ENCODE assay signal across 8 cellular contexts in the genomic region with DNA sequence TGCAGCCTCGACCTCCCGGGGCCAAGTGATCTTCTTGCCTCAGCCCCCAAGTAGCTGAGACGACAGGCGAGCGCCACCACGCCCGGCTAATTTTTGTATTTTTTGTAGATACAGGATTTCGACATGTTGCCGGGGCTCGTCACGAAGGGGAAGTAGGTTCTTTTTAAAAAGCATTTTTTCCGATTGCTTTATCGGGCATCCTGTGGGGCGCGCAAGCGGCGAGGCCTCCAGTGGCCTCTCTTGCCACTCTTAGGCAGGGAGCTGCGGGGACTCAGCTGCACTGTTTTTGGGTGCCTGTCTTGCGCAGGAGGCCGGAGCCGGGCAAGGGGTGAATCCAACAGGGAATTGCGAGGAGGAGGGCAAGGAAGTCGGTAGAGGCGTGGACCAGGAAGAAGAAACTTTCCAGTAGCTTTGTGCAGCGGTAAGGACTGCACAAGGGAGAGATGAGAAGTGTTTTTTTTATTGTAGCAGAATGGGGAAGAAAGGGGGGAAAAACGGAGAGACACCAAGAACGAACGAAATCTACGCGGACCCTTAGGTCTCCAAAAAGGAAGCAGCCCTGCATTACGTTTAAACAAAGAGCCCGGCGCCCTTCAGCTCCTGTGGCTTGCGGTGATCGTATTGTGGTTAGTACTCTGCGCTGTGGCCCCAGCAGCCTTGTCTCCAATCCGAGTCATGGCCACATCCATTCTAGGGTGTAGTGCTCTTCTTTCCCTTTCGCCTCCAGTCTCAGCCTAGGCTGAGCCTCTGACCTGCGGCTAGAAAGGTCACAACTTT.
A peak's percentile ranks its signal among the peaks of the same experiment; 100 is the strongest.
DNase-seq lines count a peak whose midpoint lies in the region; ATAC-seq, FAIRE-seq and TF ChIP-seq lines count a peak whose summit lies in the region.

No MANE protein-coding gene starts in this region.

- no peaks in the 10 kb centered on the region; the same call in 1 of the 2 replicates for H3K27me3 ChIP-seq in H7 (ENCODE audit: control insufficient read depth, insufficient read depth, low read length)
- peaks cover 61% of the 10 kb centered on the region for H3K27me3 ChIP-seq in ectodermal cell (ENCODE audit: control insufficient read depth, insufficient read depth, low read length, poor library complexity, severe bottlenecking)
- peaks cover 25% of the 10 kb centered on the region for H3K27me3 ChIP-seq in osteoblast (ENCODE audit: insufficient read depth, low read length)
- H3K27me3 ChIP-seq in SJCRH30, result no peaks in the 10 kb centered on the region

- H3K9me3 ChIP-seq in ectodermal cell (ENCODE audit: control insufficient read depth, low read length) (no peaks in the 10 kb centered on the region), osteoblast (ENCODE audit: low read depth, low read length) (no peaks in the 10 kb centered on the region), SJCRH30 (replicated peaks) (peaks cover 14% of the 10 kb centered on the region), kidney (ENCODE audit: control insufficient read depth in 1 of 2, low read length in 2 of 2) (peaks cover 0 to 3% of the 10 kb centered on the region in 2 donors)

- H3K9ac ChIP-seq in kidney (ENCODE audit: low read length in 2 of 2), result no peak overlapping the region

- no peak for FAIRE-seq in kidney (lab: Jason Lieb, UNC)

- H3K36me3 ChIP-seq in H7 (replicated peaks; ENCODE audit: control insufficient read depth, insufficient read depth, low read length) (no peaks in the 10 kb centered on the region), ectodermal cell (ENCODE audit: control insufficient read depth, insufficient read depth, low read length) (no peaks in the 10 kb centered on the region), osteoblast (ENCODE audit: insufficient read depth, low read length) (no peaks in the 10 kb centered on the region), SJCRH30 (no peaks in the 10 kb centered on the region), kidney (ENCODE audit: control insufficient read depth in 1 of 2, insufficient read depth in 2 of 2, low read length in 2 of 2) (no peaks in the 10 kb centered on the region)

- H3K4me2 ChIP-seq in osteoblast (ENCODE audit: insufficient read depth, low read length), result peak overlapping the region; percentile 80

- H3K4me1 ChIP-seq in ectodermal cell (ENCODE audit: control insufficient read depth, insufficient read depth, low read length) (peaks cover 3% of the 10 kb centered on the region), osteoblast (ENCODE audit: insufficient read depth, low read length) (peaks cover 3% of the 10 kb centered on the region), SJCRH30 (peaks cover 24% of the 10 kb centered on the region), kidney (ENCODE audit: control insufficient read depth in 1 of 2, insufficient read depth in 1 of 2, low read depth in 1 of 2, low read length in 2 of 2) (no peaks in the 10 kb centered on the region)

- H3K27ac Mint-ChIP-seq in CD14-positive monocyte (peak overlapping the region; percentile 94 to 100 (median 99)), activated B cell treated with CpG ODN at 0.5 μM for 24 hours (peak overlapping the region; percentile 92)

- H3K27me3 Mint-ChIP-seq in CD14-positive monocyte (ENCODE audit: low read depth in 3 of 3) (peaks cover 3 to 8% (median 3%) of the 10 kb centered on the region in 3 donors), activated B cell treated with CpG ODN at 0.5 μM for 24 hours (no peaks in the 10 kb centered on the region)

- CTCF ChIA-PET in activated B cell treated with CpG ODN at 0.5 μM for 24 hours (lab: Charles Lee), result no interaction called here

- peaks cover 47% of the 10 kb centered on the region for H3K4me1 Mint-ChIP-seq in CD14-positive monocyte
- peaks cover 35% of the 10 kb centered on the region for H3K4me1 Mint-ChIP-seq in activated B cell treated with CpG ODN at 0.5 μM for 24 hours

- peak overlapping the region; percentile 91 for H2AFZ ChIP-seq in osteoblast (ENCODE audit: low read length)

- 6 to 7% methylated on average over 39 of the region's 39 CpGs for WGBS in ectodermal cell, 2 experiments

- H3K4me3 Mint-ChIP-seq in CD14-positive monocyte (peak overlapping the region; percentile 96 to 97), activated B cell treated with CpG ODN at 0.5 μM for 24 hours (peak overlapping the region; percentile 96)

- TF ChIP-seq CTCF in CD14-positive monocyte (IDR thresholded peaks at IDR 0.05) (no peak), activated B cell treated with CpG ODN at 0.5 μM for 24 hours (IDR thresholded peaks at IDR 0.05) (no peak), osteoblast (IDR thresholded peaks at IDR 0.05; ENCODE audit: extremely low read depth, low read depth, low read length) (no peak), kidney (IDR thresholded peaks at IDR 0.05; ENCODE audit: borderline replicate concordance, extremely low read depth, insufficient read depth) (no peak)

- H3K27ac ChIP-seq in ectodermal cell (ENCODE audit: insufficient read depth, low read depth, low read length, poor library complexity, severe bottlenecking) (no peak overlapping the region), osteoblast (ENCODE audit: low read depth, low read length) (no peak overlapping the region), SJCRH30 (no peak overlapping the region), kidney (ENCODE audit: low read depth in 2 of 2, low read length in 2 of 2) (no peak overlapping the region)

- DNase-seq in CD14-positive monocyte (ENCODE audit: low spot score) (peak; percentile 76), H7 (peak; percentile 55), activated B cell treated with CpG ODN at 0.5 μM for 24 hours (peak; percentile 45), osteoblast (ENCODE audit: insufficient read length, low spot score, missing footprints) (peak; percentile 57), SJCRH30 (no peak), kidney (no peak), NCI-H1092 (lab: John Stamatoyannopoulos, UW) (no peak)

- H3K9me3 Mint-ChIP-seq in CD14-positive monocyte, result peaks cover 2 to 10% (median 5%) of the 10 kb centered on the region in 7 donors
- H3K9me3 Mint-ChIP-seq in activated B cell treated with CpG ODN at 0.5 μM for 24 hours, result peaks cover 4% of the 10 kb centered on the region

- H3K79me2 ChIP-seq in osteoblast (ENCODE audit: insufficient read depth, low read length), result no peaks in the 10 kb centered on the region

- H4K20me1 ChIP-seq in osteoblast (ENCODE audit: insufficient read depth, low read length), result no peaks in the 10 kb centered on the region

- no peaks in the 10 kb centered on the region for H3K36me3 Mint-ChIP-seq in CD14-positive monocyte
- peaks cover 3% of the 10 kb centered on the region for H3K36me3 Mint-ChIP-seq in activated B cell treated with CpG ODN at 0.5 μM for 24 hours (ENCODE audit: low read depth)

- H3K4me3 ChIP-seq in H7 (ENCODE audit: insufficient read depth, low read depth, low read length) (peak overlapping the region; percentile 47; the same call in 1 of the 2 replicates), ectodermal cell (ENCODE audit: insufficient read depth, low read depth, low read length) (peak overlapping the region; percentile 40), osteoblast (ENCODE audit: insufficient read depth, low read length) (peak overlapping the region; percentile 67), SJCRH30 (no peak overlapping the region), kidney (ENCODE audit: low read length in 2 of 2) (no peak overlapping the region)

- POLR2A ChIA-PET in activated B cell treated with CpG ODN at 0.5 μM for 24 hours (lab: Charles Lee), result interaction anchor here (0.6 to 2.9 kb wide), 7 partner anchors 13 to 1971 kb away, joined by 3 to 62 read pairs (median 7); no protein-coding TSS in a partner anchor

- peak; percentile 77 for ATAC-seq in activated B cell treated with CpG ODN at 0.5 μM for 24 hours (ENCODE audit: low read depth)

- intact Hi-C loops in CD14-positive monocyte (cut with micrococcal nuclease) (no loop called here), activated B cell treated with CpG ODN at 0.5 μM for 24 hours (cut with micrococcal nuclease) (loop anchor here (1.0 to 5.0 kb wide), 4 partner anchors 16 to 166 kb away; a partner anchor contains a TSS), kidney (cut with DNase I) (no loop called here)

Comparison
In these comparisons a context has a peak if more than half of its experiments do, and no peak if none do; other contexts are left out.
1. DNase-seq: peak in CD14-positive monocyte (single experiment), H7 (single experiment), activated B cell treated with CpG ODN at 0.5 μM for 24 hours (single experiment) and osteoblast (single experiment); none in SJCRH30 (0 of 2), kidney (single experiment) and NCI-H1092 (single experiment).
2. H3K4me3 ChIP-seq: peak in H7 (single experiment), ectodermal cell (single experiment) and osteoblast (single experiment); none in SJCRH30 (single experiment) and kidney (0 of 2).